ENCODE assay signal across 9 cellular contexts in genomic region chr4:304987-305680, GRCh38. TPM values are rescaled to one million over a fixed set of nuclear protein-coding genes. Genes with fewer than 3 reads are reported as not detected.
DNase-seq lines count a peak whose midpoint lies in the region; ATAC-seq and TF ChIP-seq lines count a peak whose summit lies in the region.
"Had no signal": no experiment of that assay in that cellular context is flagged by ENCODE, and none has a peak within 500 bp of the region (broad histone marks: within the 10 kb centered on the region; RNA-seq: fewer than 3 reads in every experiment).

Gene ZNF732, minus strand, starts transcription at chr4:305474. Its CDS starts 164 bp downstream, at chr4:305310.

- H3K4me1 Mint-ChIP-seq in nephron: no peaks in the 10 kb centered on the region

- H3K27ac Mint-ChIP-seq in nephron: no peak within 1 kb of the TSS

- H3K9me3 ChIP-seq in fibroblast of lung (ENCODE audit: control insufficient read depth, insufficient read depth, low read depth, low read length) (no peaks in the 10 kb centered on the region), A673 (ENCODE audit: low read depth, low read length, poor library complexity, severe bottlenecking) (no peaks in the 10 kb centered on the region)

- POLR2A ChIA-PET in A673 (lab: Charles Lee; ENCODE audit: low non-redundant PET): no interaction called here

- no peaks in the 10 kb centered on the region for H3K79me2 ChIP-seq in fibroblast of lung (ENCODE audit: control insufficient read depth, insufficient read depth, low read length)

- TF ChIP-seq CTCF in fibroblast of lung (conservative IDR thresholded peaks at IDR 0.05 in 1 of 2, IDR thresholded peaks at IDR 0.05 in 1 of 2; ENCODE audit: low read depth in 1 of 2, low read length in 2 of 2) (no peak), nephron (IDR thresholded peaks at IDR 0.05; ENCODE audit: unreplicated experiment in 3 of 3) (no peak), A673 (conservative IDR thresholded peaks at IDR 0.05; ENCODE audit: low read depth, low read length) (no peak)

- peaks cover 7% of the 10 kb centered on the region for H3K27me3 Mint-ChIP-seq in nephron (ENCODE audit: low read depth)

- H3K4me3 ChIP-seq in fibroblast of lung (replicated peaks in 1 of 4; ENCODE audit: control extremely low read depth in 1 of 4, insufficient read depth in 1 of 4, low read depth in 3 of 4, low read length in 4 of 4) (peak within 1 kb of the TSS; percentile 11 to 52 (median 38)), A673 (ENCODE audit: low read depth, low read length, poor library complexity, severe bottlenecking) (no peak within 1 kb of the TSS)

- no TSS peak for BruUV-seq in A673 (replicated peaks; lab: Mats Ljungman, UMichigan)

- peaks cover 15% of the 10 kb centered on the region for H3K36me3 Mint-ChIP-seq in nephron (ENCODE audit: low read depth)

- H3K4me3 Mint-ChIP-seq in nephron: peak within 1 kb of the TSS; percentile 79 to 83 (median 82)

- H3K27me3 ChIP-seq in fibroblast of lung (ENCODE audit: control insufficient read depth, insufficient read depth, low read length) (no peaks in the 10 kb centered on the region), A673 (replicated peaks; ENCODE audit: insufficient read depth, low read depth, low read length, poor library complexity) (no peaks in the 10 kb centered on the region)

- ATAC-seq in HG03439 (IDR thresholded peaks at IDR 0.05; ENCODE audit: unreplicated experiment): no peak
- ATAC-seq: Panc1 had no signal

- intact Hi-C loops in A673 (cut with micrococcal nuclease; ENCODE audit: unreplicated experiment): no loop called here

- DNase-seq in AG08395 (ENCODE audit: low spot score) (peak; percentile 62), NCI-H2227 treated with DMSO at 0.1 percent for 48 hours (lab: John Stamatoyannopoulos, UW) (peak; percentile 57), fibroblast of lung (ENCODE audit: low read depth in 2 of 2) (peak; percentile 78 to 83), A673 (ENCODE audit: low spot score) (no peak), NCI-H446 treated with DMSO at 0.1 percent for 48 hours (lab: John Stamatoyannopoulos, UW) (no peak)
- no peak for DNase-seq in NK-92 treated with Interleukin-12 subunit alpha and Interleukin-12 subunit beta, amount 100 ng/mL, for 24 hours (lab: John Stamatoyannopoulos, UW)

- H3K4me2 ChIP-seq in fibroblast of lung (ENCODE audit: extremely low read depth, insufficient read depth, low read length): no peak within 1 kb of the TSS

- H4K20me1 ChIP-seq in fibroblast of lung (ENCODE audit: control insufficient read depth, extremely low read depth, insufficient read depth, low read length): no peaks in the 10 kb centered on the region

- H3K4me1 ChIP-seq in fibroblast of lung (ENCODE audit: control insufficient read depth, extremely low read depth, insufficient read depth, low read length) (no peaks in the 10 kb centered on the region), A673 (ENCODE audit: insufficient read depth, low read length, poor library complexity, severe bottlenecking) (no peaks in the 10 kb centered on the region)

- no peak within 1 kb of the TSS for H3K27ac ChIP-seq in fibroblast of lung (ENCODE audit: insufficient read depth, low read length)
- no peak within 1 kb of the TSS for H3K27ac ChIP-seq in A673 (ENCODE audit: low read depth, low read length, poor library complexity, severe bottlenecking)

- H3K9ac ChIP-seq in fibroblast of lung (ENCODE audit: insufficient read depth, low read length): no peak within 1 kb of the TSS

- H3K9me3 Mint-ChIP-seq in nephron: peaks cover 36% of the 10 kb centered on the region

- no peaks in the 10 kb centered on the region for H3K36me3 ChIP-seq in fibroblast of lung (ENCODE audit: control insufficient read depth, insufficient read depth, low read length)
- no peaks in the 10 kb centered on the region for H3K36me3 ChIP-seq in A673 (ENCODE audit: insufficient read depth, low read length, poor library complexity, severe bottlenecking)

- CTCF ChIA-PET in A673 (lab: Charles Lee): no interaction called here

- peak within 1 kb of the TSS; percentile 17 for H2AFZ ChIP-seq in fibroblast of lung (ENCODE audit: low read length)

RNA-seq across cellular contexts. Expression of gene ZNF732, which starts in this region (rescaled TPM):
- total RNA-seq in fibroblast of lung (0.26 and 0.33 TPM in 2 replicates), A673 (2021) (not detected in 2 replicates)
- 0.21 TPM in 1 of 2 replicates, not detected in the other for polyA plus RNA-seq in fibroblast of lung
- 0.13 TPM in 1 of 2 replicates, not detected in the other for polyA plus RNA-seq in fibroblast of lung (2012)
- polyA minus RNA-seq in fibroblast of lung (ENCODE audit: low replicate concordance): 0.59 TPM in 1 of 2 replicates, not detected in the other

Comparison
In these comparisons a context has a peak if more than half of its experiments do, and no peak if none do; other contexts are left out.
1. Peak in DNase-seq and H3K4me3 ChIP-seq in fibroblast of lung; RNA of the gene not detected or under 1 TPM.
2. DNase-seq: peak in AG08395 (single experiment) and NCI-H2227 treated with DMSO at 0.1 percent for 48 hours (single experiment); none in NK-92 treated with Interleukin-12 subunit alpha and Interleukin-12 subunit beta, amount 100 ng/mL, for 24 hours (single experiment), A673 (single experiment) and NCI-H446 treated with DMSO at 0.1 percent for 48 hours (single experiment).